In the genomic region with DNA sequence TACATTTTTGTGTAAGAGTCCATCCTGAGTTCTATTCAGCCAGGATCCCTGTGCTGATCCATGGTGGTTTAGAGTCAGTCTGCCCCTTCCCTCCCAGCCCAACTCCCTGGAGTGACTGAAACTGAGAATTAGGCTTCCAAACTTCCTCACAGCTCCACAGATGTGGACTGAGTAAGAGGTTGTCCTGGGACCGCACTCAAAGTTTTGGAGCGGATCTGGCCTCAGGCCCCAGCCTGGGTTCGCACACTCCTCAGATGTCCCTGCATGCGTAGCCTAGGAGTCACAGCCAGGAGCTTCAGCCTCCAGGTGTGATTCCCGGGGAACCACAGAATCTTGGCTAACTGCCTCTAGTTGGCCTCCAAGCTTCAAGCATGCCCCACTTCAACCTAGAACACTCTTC, we compare ENCODE assay signal across 28 cellular contexts.
"Had no signal": no experiment of that assay in that cellular context is flagged by ENCODE, and none has a peak within 500 bp of the region (broad histone marks: within the 10 kb centered on the region; RNA-seq: fewer than 3 reads in every experiment).

No MANE protein-coding gene starts in this region.

- DNase-seq: activated CD4-positive, alpha-beta memory T cell treated with anti-CD3 and anti-CD28 coated beads for 36 hours; activated CD4-positive, alpha-beta T cell treated with anti-CD3 and anti-CD28 coated beads for 36 hours; activated CD4-positive, alpha-beta T cell treated with anti-CD3 and anti-CD28 coated beads, Interleukin-2, amount 10 ng/mL, durations not matched to agents 24 days and 14 days; activated CD4-positive, CD25-positive, alpha-beta regulatory T cell; activated CD4-positive, CD25-positive, alpha-beta regulatory T cell treated with anti-CD3 and anti-CD28 coated beads, Interleukin-2, amount 50 U/mL, for 72 hours; activated CD8-positive, alpha-beta memory T cell treated with anti-CD3 and anti-CD28 coated beads, Interleukin-2, amount 10 ng/mL, durations not matched to agents 7 days and 5 days; activated CD8-positive, alpha-beta memory T cell treated with anti-CD3 and anti-CD28 coated beads, Interleukin-2, amount 50 U/mL, for 4 hours; activated CD8-positive, alpha-beta T cell treated with anti-CD3 and anti-CD28 coated beads, Interleukin-2, amount 10 ng/mL, durations not matched to agents 7 days and 5 days; activated effector memory CD4-positive, alpha-beta T cell treated with anti-CD3 and anti-CD28 coated beads, Interleukin-2, amount 50 U/mL, for 16 hours; activated naive CD4-positive, alpha-beta T cell treated with anti-CD3 and anti-CD28 coated beads for 36 hours; activated naive CD8-positive, alpha-beta T cell treated with anti-CD3 and anti-CD28 coated beads for 36 hours; activated naive CD8-positive, alpha-beta T cell treated with anti-CD3 and anti-CD28 coated beads, Interleukin-2, amount 50 U/mL, for 24 hours; activated T-cell treated with anti-CD3 and anti-CD28 coated beads, Interleukin-2, amount 50 U/mL, for 1 hour; activated T-cell treated with anti-CD3 and anti-CD28 coated beads, Interleukin-2, amount 50 U/mL, for 48 hours; adrenal gland; amygdala; aorta; body of pancreas; central memory CD4-positive, alpha-beta T cell; cerebellar nuclear complex; colonic mucosa; effector CD8-positive, alpha-beta T cell; foreskin fibroblast; T-helper 1 cell; T-helper 17 cell; T1000 had no signal

- H3K27ac ChIP-seq: adrenal gland, body of pancreas, colonic mucosa, epithelial cell of prostate, gastroesophageal sphincter had no signal

- H3K27me3 ChIP-seq: adrenal gland, body of pancreas, colonic mucosa, gastroesophageal sphincter had no signal

- H3K4me1 ChIP-seq: colonic mucosa had no signal

- H3K36me3 ChIP-seq: adrenal gland, colonic mucosa, gastroesophageal sphincter had no signal

- ATAC-seq: activated CD4-positive, alpha-beta T cell treated with anti-CD3 and anti-CD28 coated beads for 36 hours; activated CD8-positive, alpha-beta memory T cell treated with anti-CD3 and anti-CD28 coated beads, Interleukin-2, amount 10 ng/mL, durations not matched to agents 7 days and 5 days; activated CD8-positive, alpha-beta T cell treated with anti-CD3 and anti-CD28 coated beads, Interleukin-2, amount 10 ng/mL, durations not matched to agents 7 days and 5 days; activated naive CD8-positive, alpha-beta T cell treated with anti-CD3 and anti-CD28 coated beads, Interleukin-2, amount 50 U/mL, for 24 hours; body of pancreas; gastroesophageal sphincter; T-helper 17 cell had no signal

- H3K9me3 ChIP-seq: adrenal gland, body of pancreas, colonic mucosa, gastroesophageal sphincter had no signal

- H3K4me3 ChIP-seq: adrenal gland, body of pancreas, colonic mucosa, gastroesophageal sphincter had no signal
